ENCODE assay signal across 8 cellular contexts in genomic region chr2:91442246-91442905, GRCh38.
DNase-seq lines count a peak whose midpoint lies in the region; ATAC-seq, FAIRE-seq and TF ChIP-seq lines count a peak whose summit lies in the region.

No MANE protein-coding gene starts in this region.

- H3K79me1 ChIP-seq in neuronal stem cell (ENCODE audit: low read depth, low read length): no peaks in the 10 kb centered on the region

- H2BK120ac ChIP-seq in neuronal stem cell (ENCODE audit: low read depth, low read length): peak overlapping the region; percentile 81

- intact Hi-C loops in endothelial cell of umbilical vein (cut with micrococcal nuclease): no loop called here

- H3K4me3 ChIP-seq in BE2C (ENCODE audit: low read depth, low read length) (no peak overlapping the region), HUES6 (ENCODE audit: low read depth, low read length) (peak overlapping the region; percentile 37; the same call in 1 of the 2 replicates), endothelial cell of umbilical vein (replicated peaks in 1 of 3; ENCODE audit: insufficient read depth in 1 of 3, low read depth in 1 of 3, low read length in 3 of 3) (peak overlapping the region in 1 of 3 experiments; percentile 12), neuronal stem cell (ENCODE audit: low read length in 2 of 2) (peak overlapping the region in 1 of 2 donors; percentile 68)

- no peak for FAIRE-seq in endothelial cell of umbilical vein (lab: Jason Lieb, UNC)

- no peak overlapping the region for H2AFZ ChIP-seq in endothelial cell of umbilical vein (ENCODE audit: low read depth, low read length)
- no peak overlapping the region for H2AFZ ChIP-seq in neuronal stem cell (ENCODE audit: low read length)

- H3K36me3 ChIP-seq in BE2C (no peaks in the 10 kb centered on the region), HUES6 (ENCODE audit: control insufficient read depth, insufficient read depth, low read length) (no peaks in the 10 kb centered on the region), endothelial cell of umbilical vein (ENCODE audit: control insufficient read depth in 2 of 2, extremely low read depth in 1 of 2, insufficient read depth in 2 of 2, low read length in 2 of 2) (no peaks in the 10 kb centered on the region), neuronal stem cell (replicated peaks in 1 of 2; ENCODE audit: control insufficient read depth in 2 of 2, insufficient read depth in 2 of 2, low read length in 2 of 2) (no peaks in the 10 kb centered on the region)

- no peak overlapping the region for H3K4me2 ChIP-seq in endothelial cell of umbilical vein (ENCODE audit: insufficient read depth, low read length)
- H3K4me2 ChIP-seq in neuronal stem cell (ENCODE audit: insufficient read depth, low read length, poor library complexity, severe bottlenecking): peak overlapping the region; percentile 69

- peaks cover 11% of the 10 kb centered on the region for H3K27me3 ChIP-seq in BE2C
- H3K27me3 ChIP-seq in HUES6 (ENCODE audit: control insufficient read depth, insufficient read depth, low read length): peaks cover 42% of the 10 kb centered on the region
- H3K27me3 ChIP-seq in endothelial cell of umbilical vein (ENCODE audit: control insufficient read depth in 2 of 2, insufficient read depth in 2 of 2, low read length in 2 of 2): peaks cover 10 to 14% of the 10 kb centered on the region in 2 experiments
- H3K27me3 ChIP-seq in neuronal stem cell (ENCODE audit: control insufficient read depth in 3 of 3, insufficient read depth in 3 of 3, low read depth in 1 of 3, low read length in 3 of 3): peaks cover 0 to 16% (median 6%) of the 10 kb centered on the region in 3 experiments

- no peaks in the 10 kb centered on the region for H3K9me1 ChIP-seq in endothelial cell of umbilical vein (replicated peaks; ENCODE audit: control insufficient read depth, extremely low read depth, insufficient read depth, low read length)

- peak overlapping the region; percentile 80 for H3K23ac ChIP-seq in neuronal stem cell (ENCODE audit: low read depth, low read length, poor library complexity)

- peak overlapping the region; percentile 28 for H2AK5ac ChIP-seq in neuronal stem cell (ENCODE audit: low read depth, low read length)

- no peak for TF ChIP-seq POLR2A in endothelial cell of umbilical vein (IDR thresholded peaks at IDR 0.05; ENCODE audit: low read depth, low read length)

- dilution Hi-C loops in endothelial cell of umbilical vein (cut with MboI; ENCODE audit: extremely low pct_ligation_motif_present, low sequenced_read_pairs): no loop called here

- H4K8ac ChIP-seq in neuronal stem cell (ENCODE audit: low read depth, low read length): no peak overlapping the region

- POLR2A ChIA-PET in endothelial cell of umbilical vein (lab: Charles Lee): no interaction called here

- H4K91ac ChIP-seq in neuronal stem cell (ENCODE audit: low read depth, low read length, poor library complexity): no peak overlapping the region

- no peak overlapping the region for H3K9ac ChIP-seq in HUES6 (ENCODE audit: low read length)
- H3K9ac ChIP-seq in endothelial cell of umbilical vein (replicated peaks; ENCODE audit: extremely low read depth, insufficient read depth, low read length): no peak overlapping the region
- H3K9ac ChIP-seq in neuronal stem cell (ENCODE audit: low read depth, low read length, poor library complexity): no peak overlapping the region

- H3K18ac ChIP-seq in neuronal stem cell (ENCODE audit: low read length): peak overlapping the region; percentile 80

- no peak for TF ChIP-seq CTCF in BE2C (IDR thresholded peaks at IDR 0.05; ENCODE audit: low read depth, low read length)
- TF ChIP-seq CTCF in endothelial cell of umbilical vein (IDR thresholded peaks at IDR 0.05; ENCODE audit: extremely low read depth in 1 of 2, insufficient read depth in 1 of 2, low read depth in 1 of 2, low read length in 2 of 2): no peak

- no peaks in the 10 kb centered on the region for H3K79me2 ChIP-seq in endothelial cell of umbilical vein (ENCODE audit: control insufficient read depth, insufficient read depth, low read length)

- H3K9me3 ChIP-seq in BE2C: no peaks in the 10 kb centered on the region
- peaks cover 3% of the 10 kb centered on the region; the same call in 1 of the 2 replicates for H3K9me3 ChIP-seq in HUES6 (ENCODE audit: control insufficient read depth, insufficient read depth, low read depth, low read length)
- H3K9me3 ChIP-seq in endothelial cell of umbilical vein (replicated peaks; ENCODE audit: control insufficient read depth, insufficient read depth, low read length): no peaks in the 10 kb centered on the region
- H3K9me3 ChIP-seq in neuronal stem cell (replicated peaks in 1 of 2; ENCODE audit: control insufficient read depth in 2 of 2, insufficient read depth in 1 of 2, low read depth in 1 of 2, low read length in 2 of 2): peaks cover 0 to 1% of the 10 kb centered on the region in 2 donors

- H2BK12ac ChIP-seq in neuronal stem cell (ENCODE audit: low read length): no peak overlapping the region

- H4K20me1 ChIP-seq in endothelial cell of umbilical vein (replicated peaks; ENCODE audit: control insufficient read depth, extremely low read depth, insufficient read depth, low read length): no peaks in the 10 kb centered on the region

- H3K4ac ChIP-seq in neuronal stem cell (ENCODE audit: low read length): no peak overlapping the region

- DNase-seq in BE2C (peak; percentile 10), endothelial cell of umbilical vein (ENCODE audit: low read depth, low spot score) (peak; percentile 1), neuronal stem cell (ENCODE audit: low spot score) (no peak), NCI-H1105 treated with DMSO at 0.1 percent for 48 hours (lab: John Stamatoyannopoulos, UW) (no peak)
- DNase-seq in NK-92 treated with Interleukin-12 subunit alpha and Interleukin-12 subunit beta, amount 100 ng/mL, for 24 hours (lab: John Stamatoyannopoulos, UW): no peak

- H2BK15ac ChIP-seq in neuronal stem cell (ENCODE audit: low read length): no peak overlapping the region

- no peak overlapping the region for H3K14ac ChIP-seq in neuronal stem cell (ENCODE audit: low read length)

- no CpG with 5 or more reads among the region's 82 CpGs for WGBS in neuronal stem cell (ENCODE audit: extremely low coverage in 2 of 2, insufficient read length in 2 of 2, insufficient replicate concordance in 1 of 2), 2 donors

- H2BK5ac ChIP-seq in neuronal stem cell (ENCODE audit: low read length): peak overlapping the region; percentile 66

- no peaks in the 10 kb centered on the region for H3K4me1 ChIP-seq in BE2C
- no peaks in the 10 kb centered on the region for H3K4me1 ChIP-seq in HUES6 (ENCODE audit: control insufficient read depth, insufficient read depth, low read length)
- no peaks in the 10 kb centered on the region for H3K4me1 ChIP-seq in endothelial cell of umbilical vein (ENCODE audit: control insufficient read depth, extremely low read depth, insufficient read depth, low read length)
- H3K4me1 ChIP-seq in neuronal stem cell (ENCODE audit: control insufficient read depth in 2 of 2, insufficient read depth in 1 of 2, low read depth in 1 of 2, low read length in 2 of 2): no peaks in the 10 kb centered on the region

- no peak for ATAC-seq in HG02840 (IDR thresholded peaks at IDR 0.05; ENCODE audit: low FRiP score, unreplicated experiment)
- ATAC-seq in HG03280 (IDR thresholded peaks at IDR 0.05; ENCODE audit: unreplicated experiment): no peak

- BruUV-seq in endothelial cell of umbilical vein (replicated peaks; lab: Mats Ljungman, UMichigan): no TSS peak

- CTCF ChIA-PET in endothelial cell of umbilical vein (lab: Charles Lee): no interaction called here

- H3K27ac ChIP-seq in HUES6 (ENCODE audit: low read depth, low read length) (no peak overlapping the region), endothelial cell of umbilical vein (ENCODE audit: insufficient read depth, low read depth, low read length) (no peak overlapping the region), neuronal stem cell (replicated peaks; ENCODE audit: low read length) (no peak overlapping the region)

TF ChIP-seq in endothelial cell of umbilical vein, 7 proteins besides CTCF, POLR2A, EP300 and RAD21:
- no peak for TF ChIP-seq GATA2 (IDR thresholded peaks at IDR 0.05; ENCODE audit: insufficient read depth, insufficient read length, low read depth, low read length)
- TF ChIP-seq, protein P1, sequence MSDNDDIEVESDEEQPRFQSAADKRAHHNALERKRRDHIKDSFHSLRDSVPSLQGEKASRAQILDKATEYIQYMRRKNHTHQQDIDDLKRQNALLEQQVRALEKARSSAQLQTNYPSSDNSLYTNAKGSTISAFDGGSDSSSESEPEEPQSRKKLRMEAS (IDR thresholded peaks at IDR 0.05; ENCODE audit: insufficient read depth, insufficient read length): no peak

Comparison
In these comparisons a context has a peak if more than half of its experiments do, and no peak if none do; other contexts are left out.
1. DNase-seq: peak in BE2C (single experiment) and endothelial cell of umbilical vein (single experiment); none in neuronal stem cell (single experiment), NCI-H1105 treated with DMSO at 0.1 percent for 48 hours (single experiment) and NK-92 treated with Interleukin-12 subunit alpha and Interleukin-12 subunit beta, amount 100 ng/mL, for 24 hours (single experiment).